Comparison of ENCODE assay signal across 11 cellular contexts in the genomic region with DNA sequence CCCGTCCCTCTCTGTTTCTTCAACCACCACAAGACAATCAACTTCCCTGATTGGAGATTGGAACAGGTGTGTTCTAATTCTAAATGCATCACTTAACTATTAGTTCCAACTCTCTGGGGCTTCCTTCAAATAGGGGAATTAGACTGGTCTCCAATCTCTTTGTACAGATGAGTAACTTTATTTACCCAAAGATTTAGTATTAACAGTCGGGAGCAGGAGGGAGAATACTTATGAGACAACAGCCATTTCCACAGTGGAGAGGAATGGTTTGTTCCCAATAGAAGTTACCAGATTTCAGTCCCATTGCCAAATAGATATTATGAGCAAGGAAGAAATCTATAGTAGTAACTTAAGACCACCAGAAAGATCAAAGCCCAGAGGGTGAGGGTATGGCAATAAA. TPM values are rescaled to one million over a fixed set of nuclear protein-coding genes. Genes with fewer than 3 reads are reported as not detected.
DNase-seq lines count a peak whose midpoint lies in the region; ATAC-seq and TF ChIP-seq lines count a peak whose summit lies in the region.
"Had no signal": no experiment of that assay in that cellular context is flagged by ENCODE, and none has a peak within 500 bp of the region (broad histone marks: within the 10 kb centered on the region; RNA-seq: fewer than 3 reads in every experiment).

No MANE protein-coding gene starts in this region.

- H2AFZ ChIP-seq in OCI-LY3 (ENCODE audit: low read depth, low read length) = no peak overlapping the region

- H3K27me3 Mint-ChIP-seq in activated naive CD8-positive, alpha-beta T cell treated with anti-CD3 and anti-CD28 coated beads for 36 hours = no peaks in the 10 kb centered on the region
- H3K27me3 Mint-ChIP-seq in activated naive CD8-positive, alpha-beta T cell treated with anti-CD3 and anti-CD28 coated beads, Interleukin-2, amount 50 U/mL, for 24 hours = no peaks in the 10 kb centered on the region
- no peaks in the 10 kb centered on the region for H3K27me3 Mint-ChIP-seq in T-helper 2 cell treated with Interferon-gamma antibody and Interleukin-4, amounts not matched to agents 5 μg/mL and 100 μg/mL, for 36 hours (ENCODE audit: low read depth)

- DNase-seq in activated naive CD8-positive, alpha-beta T cell treated with anti-CD3 and anti-CD28 coated beads for 36 hours = no peak
- no peak for DNase-seq in activated naive CD8-positive, alpha-beta T cell treated with anti-CD3 and anti-CD28 coated beads, Interleukin-2, amount 50 U/mL, for 24 hours
- no peak for DNase-seq in left lobe of liver (ENCODE audit: low spot score)
- no peak for DNase-seq in NCI-H128 (lab: John Stamatoyannopoulos, UW; ENCODE audit: unreplicated experiment)
- DNase-seq in cerebellum (ENCODE audit: low spot score) = no peak
- DNase-seq in T-helper 2 cell treated with Interferon-gamma antibody and Interleukin-4, amounts not matched to agents 5 μg/mL and 100 μg/mL, for 36 hours (ENCODE audit: low spot score) = no peak
- DNase-seq: DND-41, GDM1 had no signal

- H3K4me3 ChIP-seq in OCI-LY3 (ENCODE audit: low read length) = no peak overlapping the region
- H3K4me3 ChIP-seq: BLaER1, HAP-1 had no signal

- H3K27me3 ChIP-seq in OCI-LY3 (ENCODE audit: low read depth, low read length) = no peaks in the 10 kb centered on the region

- H3K9me3 ChIP-seq in OCI-LY3 (ENCODE audit: insufficient read depth, low read length) = no peaks in the 10 kb centered on the region
- H3K9me3 ChIP-seq: HAP-1 had no signal

- H3K9ac ChIP-seq in OCI-LY3 (ENCODE audit: low read length) = no peak overlapping the region
- H3K9ac ChIP-seq: BLaER1 had no signal

- H3K4me3 Mint-ChIP-seq in activated naive CD8-positive, alpha-beta T cell treated with anti-CD3 and anti-CD28 coated beads for 36 hours = peak overlapping the region; percentile 45
- H3K4me3 Mint-ChIP-seq in activated naive CD8-positive, alpha-beta T cell treated with anti-CD3 and anti-CD28 coated beads, Interleukin-2, amount 50 U/mL, for 24 hours = no peak overlapping the region
- H3K4me3 Mint-ChIP-seq in T-helper 2 cell treated with Interferon-gamma antibody and Interleukin-4, amounts not matched to agents 5 μg/mL and 100 μg/mL, for 36 hours = no peak overlapping the region

- H3K4me1 Mint-ChIP-seq in activated naive CD8-positive, alpha-beta T cell treated with anti-CD3 and anti-CD28 coated beads for 36 hours = peaks cover 27% of the 10 kb centered on the region
- H3K4me1 Mint-ChIP-seq in activated naive CD8-positive, alpha-beta T cell treated with anti-CD3 and anti-CD28 coated beads, Interleukin-2, amount 50 U/mL, for 24 hours = peaks cover 35% of the 10 kb centered on the region
- H3K4me1 Mint-ChIP-seq in T-helper 2 cell treated with Interferon-gamma antibody and Interleukin-4, amounts not matched to agents 5 μg/mL and 100 μg/mL, for 36 hours (ENCODE audit: low read depth) = peaks cover 6% of the 10 kb centered on the region

- H3K4me1 ChIP-seq in OCI-LY3 (ENCODE audit: low read length) = peaks cover 12% of the 10 kb centered on the region
- H3K4me1 ChIP-seq: BLaER1, HAP-1 had no signal

- TF ChIP-seq CTCF in OCI-LY3 (IDR thresholded peaks at IDR 0.05; ENCODE audit: low read depth, low read length) = no peak

- H3K27ac Mint-ChIP-seq in activated naive CD8-positive, alpha-beta T cell treated with anti-CD3 and anti-CD28 coated beads for 36 hours = no peak overlapping the region
- no peak overlapping the region for H3K27ac Mint-ChIP-seq in activated naive CD8-positive, alpha-beta T cell treated with anti-CD3 and anti-CD28 coated beads, Interleukin-2, amount 50 U/mL, for 24 hours
- no peak overlapping the region for H3K27ac Mint-ChIP-seq in T-helper 2 cell treated with Interferon-gamma antibody and Interleukin-4, amounts not matched to agents 5 μg/mL and 100 μg/mL, for 36 hours

- no peak for ATAC-seq in activated naive CD8-positive, alpha-beta T cell treated with anti-CD3 and anti-CD28 coated beads, Interleukin-2, amount 50 U/mL, for 24 hours
- ATAC-seq in left lobe of liver = peak; percentile 63

- H4K20me1 ChIP-seq in OCI-LY3 (ENCODE audit: insufficient read depth, low read length) = peaks cover 22% of the 10 kb centered on the region
- H4K20me1 ChIP-seq: BLaER1 had no signal

- H3K36me3 Mint-ChIP-seq in activated naive CD8-positive, alpha-beta T cell treated with anti-CD3 and anti-CD28 coated beads for 36 hours = peaks cover 13% of the 10 kb centered on the region
- no peaks in the 10 kb centered on the region for H3K36me3 Mint-ChIP-seq in activated naive CD8-positive, alpha-beta T cell treated with anti-CD3 and anti-CD28 coated beads, Interleukin-2, amount 50 U/mL, for 24 hours (ENCODE audit: low read depth)
- H3K36me3 Mint-ChIP-seq in T-helper 2 cell treated with Interferon-gamma antibody and Interleukin-4, amounts not matched to agents 5 μg/mL and 100 μg/mL, for 36 hours (ENCODE audit: low read depth) = no peaks in the 10 kb centered on the region

- H3K9me3 Mint-ChIP-seq in activated naive CD8-positive, alpha-beta T cell treated with anti-CD3 and anti-CD28 coated beads for 36 hours = no peaks in the 10 kb centered on the region
- H3K9me3 Mint-ChIP-seq in activated naive CD8-positive, alpha-beta T cell treated with anti-CD3 and anti-CD28 coated beads, Interleukin-2, amount 50 U/mL, for 24 hours = no peaks in the 10 kb centered on the region
- H3K9me3 Mint-ChIP-seq in T-helper 2 cell treated with Interferon-gamma antibody and Interleukin-4, amounts not matched to agents 5 μg/mL and 100 μg/mL, for 36 hours = no peaks in the 10 kb centered on the region

- H3K27ac ChIP-seq in OCI-LY3 (ENCODE audit: low read length) = no peak overlapping the region
- H3K27ac ChIP-seq: BLaER1 had no signal

- peak overlapping the region; percentile 29 for H3K4me2 ChIP-seq in OCI-LY3 (ENCODE audit: low read length)
- H3K4me2 ChIP-seq: BLaER1 had no signal

- peaks cover 69% of the 10 kb centered on the region for H3K79me2 ChIP-seq in OCI-LY3 (ENCODE audit: low read length)

- H3K36me3 ChIP-seq in OCI-LY3 (replicated peaks; ENCODE audit: low read depth, low read length) = no peaks in the 10 kb centered on the region
- H3K36me3 ChIP-seq: BLaER1, HAP-1 had no signal

RNA-seq across cellular contexts. Expression of gene CASK, which starts 46.2 kb away (rescaled TPM):
- total RNA-seq in activated naive CD8-positive, alpha-beta T cell treated with anti-CD3 and anti-CD28 coated beads for 36 hours = 10 to 100 TPM; 16.6 to 20.4 TPM
- 13.8 TPM for total RNA-seq in left lobe of liver
- 108 TPM for total RNA-seq in cerebellum
